10 cellular contexts compared by ENCODE assay signal in the genomic region with DNA sequence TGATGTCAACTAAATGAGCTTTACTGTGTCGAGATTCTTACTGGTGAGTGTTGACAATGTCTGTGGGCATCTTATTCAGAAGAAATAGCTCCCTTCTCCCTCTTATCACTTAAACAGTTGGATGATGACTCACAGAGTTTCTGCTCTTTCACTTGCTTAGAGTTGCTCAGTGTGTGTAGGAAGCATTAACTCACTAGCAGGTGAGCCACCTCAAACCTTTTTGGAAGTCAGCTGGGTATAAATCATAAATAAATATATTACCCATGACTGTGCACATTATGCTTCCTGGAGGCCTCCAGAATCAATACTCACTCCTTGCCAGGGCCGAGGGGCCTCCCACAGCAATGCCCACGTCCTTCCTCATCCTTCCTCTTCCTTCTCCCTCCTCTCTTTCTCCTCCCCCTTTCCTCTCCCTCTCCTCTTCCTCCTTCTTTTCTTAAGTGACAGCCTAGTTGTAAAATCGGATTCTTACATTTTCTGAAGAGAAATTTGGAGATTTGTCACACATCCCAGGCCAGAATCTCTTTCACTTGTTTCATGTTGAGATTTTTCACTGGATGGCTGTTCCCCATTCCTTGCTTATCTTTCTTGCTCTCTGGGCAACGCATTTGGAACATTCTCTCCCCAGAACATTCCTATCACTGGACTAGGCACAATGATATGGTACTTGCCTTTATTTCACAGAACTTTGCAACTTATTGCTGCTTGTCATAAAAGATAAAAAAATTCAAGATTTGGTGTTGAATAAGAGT. TPM values are rescaled to one million over a fixed set of nuclear protein-coding genes. Genes with fewer than 3 reads are reported as not detected.
DNase-seq lines count a peak whose midpoint lies in the region; ATAC-seq, FAIRE-seq and TF ChIP-seq lines count a peak whose summit lies in the region.
"Had no signal": no experiment of that assay in that cellular context is flagged by ENCODE, and none has a peak within 500 bp of the region (broad histone marks: within the 10 kb centered on the region; RNA-seq: fewer than 3 reads in every experiment).

No MANE protein-coding gene starts in this region.

- no peak overlapping the region for H3K4me3 Mint-ChIP-seq in astrocyte (ENCODE audit: unreplicated experiment)

- no peaks in the 10 kb centered on the region for H3K9me3 ChIP-seq in astrocyte (ENCODE audit: insufficient read depth, low read depth, low read length)

- no peaks in the 10 kb centered on the region for H3K79me2 ChIP-seq in astrocyte (ENCODE audit: insufficient read depth, low read length)

- H3K9me3 Mint-ChIP-seq in astrocyte (ENCODE audit: unreplicated experiment) = no peaks in the 10 kb centered on the region

- FAIRE-seq in astrocyte (lab: Jason Lieb, UNC) = peak; percentile 85
- FAIRE-seq: endometrium had no signal

- H3K4me2 ChIP-seq in astrocyte (ENCODE audit: low read length) = peak overlapping the region; percentile 61

- H3K9ac ChIP-seq in astrocyte (ENCODE audit: low read length) = peak overlapping the region; percentile 22

- H3K27ac ChIP-seq in astrocyte (ENCODE audit: low read depth, low read length) = peak overlapping the region; percentile 45

- DNase-seq in ELR (ENCODE audit: low read depth) = peak; percentile 86
- DNase-seq in LHCN-M2 (ENCODE audit: low read depth) = peak; percentile 39
- DNase-seq in astrocyte (ENCODE audit: low read depth) = peak; percentile 90
- DNase-seq in kidney tubule cell (ENCODE audit: low spot score) = peak; percentile 99
- no peak for DNase-seq in stimulated activated CD4-positive, alpha-beta T cell treated with anti-CD3 and anti-CD28 coated beads, Interleukin-2, amount 100 ng/mL, for 24 hours
- no peak for DNase-seq in NCI-H510A (lab: John Stamatoyannopoulos, UW)
- DNase-seq: GF-D8 had no signal

- H2AFZ ChIP-seq in astrocyte (ENCODE audit: low read depth, low read length) = no peak overlapping the region

- H3K4me3 ChIP-seq in astrocyte (ENCODE audit: insufficient read depth, low read depth, low read length) = no peak overlapping the region

- H3K27me3 Mint-ChIP-seq in astrocyte (ENCODE audit: low read depth, unreplicated experiment) = no peaks in the 10 kb centered on the region

- no peaks in the 10 kb centered on the region for H4K20me1 ChIP-seq in astrocyte (ENCODE audit: insufficient read depth, low read length)

- H3K4me1 ChIP-seq in astrocyte (ENCODE audit: insufficient read depth, low read length) = peaks cover 15% of the 10 kb centered on the region

- H3K36me3 Mint-ChIP-seq in astrocyte (ENCODE audit: low read depth, unreplicated experiment) = no peaks in the 10 kb centered on the region

- H3K4me1 Mint-ChIP-seq in astrocyte (ENCODE audit: low read depth, unreplicated experiment) = peaks cover 17% of the 10 kb centered on the region

- no peak for ATAC-seq in HG02938 (IDR thresholded peaks at IDR 0.05; ENCODE audit: unreplicated experiment)
- no peak for ATAC-seq in HG03135 (IDR thresholded peaks at IDR 0.05; ENCODE audit: unreplicated experiment)

- peak overlapping the region; percentile 88 for H3K27ac Mint-ChIP-seq in astrocyte (ENCODE audit: unreplicated experiment)

- no peaks in the 10 kb centered on the region for H3K27me3 ChIP-seq in astrocyte (ENCODE audit: insufficient read depth, low read length)

- TF ChIP-seq CTCF in astrocyte (IDR thresholded peaks at IDR 0.05; ENCODE audit: insufficient read depth, low read depth, low read length) = no peak

- H3K36me3 ChIP-seq in astrocyte (ENCODE audit: insufficient read depth, low read length) = no peaks in the 10 kb centered on the region

RNA-seq across cellular contexts. Expression of a gene that starts 17.5 kb away (rescaled TPM):
- total RNA-seq in LHCN-M2 (2014; rRNA removed) = 2.1 and 2.4 TPM in 2 replicates
- 0.43 TPM for polyA plus RNA-seq in LHCN-M2 (2012)
- 2.7 and 3.7 TPM in 2 replicates for total RNA-seq in astrocyte

Comparison
In these comparisons a context has a peak if more than half of its experiments do, and no peak if none do; other contexts are left out.
1. DNase-seq: peak in ELR (single experiment), LHCN-M2 (single experiment), astrocyte (single experiment) and kidney tubule cell (single experiment); none in stimulated activated CD4-positive, alpha-beta T cell treated with anti-CD3 and anti-CD28 coated beads, Interleukin-2, amount 100 ng/mL, for 24 hours (0 of 2) and NCI-H510A (single experiment).